ENCODE assay signal across 1 cellular context in the genomic region with DNA sequence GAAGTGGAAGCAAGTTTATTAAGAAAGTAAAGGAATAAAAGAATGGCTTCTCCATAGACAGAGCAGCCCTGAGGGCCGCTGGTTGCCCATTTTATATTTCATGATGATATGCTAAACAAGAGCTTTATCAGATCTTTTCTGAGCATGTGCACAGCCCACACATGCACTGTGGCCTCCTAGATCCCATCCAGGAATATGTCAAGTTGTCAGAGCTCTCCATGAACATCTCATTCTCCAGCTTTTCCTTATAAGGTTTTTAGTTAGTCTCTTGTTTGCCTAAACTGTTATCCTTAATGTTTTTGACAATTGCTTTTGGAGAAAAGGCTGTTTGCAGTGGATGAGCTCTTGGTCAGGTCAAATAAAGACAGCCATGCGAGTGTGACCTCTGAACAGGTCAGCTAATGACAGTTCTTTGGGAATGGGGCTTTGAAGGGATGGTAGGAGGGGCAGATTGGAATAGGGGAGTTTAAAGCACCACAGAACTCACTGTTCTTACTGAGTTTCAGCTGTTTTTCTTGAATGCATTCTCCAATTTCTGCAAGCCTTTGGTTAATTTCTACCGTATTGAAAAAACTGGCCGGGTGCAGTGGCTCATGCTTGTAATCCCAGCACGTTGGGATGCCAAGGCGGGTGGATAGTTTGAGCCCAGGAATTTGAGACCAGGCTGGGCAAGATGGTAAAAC.
TF ChIP-seq lines count a peak whose summit lies in the region.

No MANE protein-coding gene starts in this region.

TF ChIP-seq in GM23338, 12 proteins besides CTCF, POLR2A, EP300 and RAD21:
- TF ChIP-seq CREB1 (CRISPR knock-in tag; IDR thresholded peaks at IDR 0.05; ENCODE audit: low read depth) (no peak), ZNF331 (CRISPR knock-in tag; IDR thresholded peaks at IDR 0.05; ENCODE audit: low read depth) (no peak), STAT1 (IDR thresholded peaks at IDR 0.05; ENCODE audit: unreplicated experiment) (no peak)
- TF ChIP-seq, protein P1, sequence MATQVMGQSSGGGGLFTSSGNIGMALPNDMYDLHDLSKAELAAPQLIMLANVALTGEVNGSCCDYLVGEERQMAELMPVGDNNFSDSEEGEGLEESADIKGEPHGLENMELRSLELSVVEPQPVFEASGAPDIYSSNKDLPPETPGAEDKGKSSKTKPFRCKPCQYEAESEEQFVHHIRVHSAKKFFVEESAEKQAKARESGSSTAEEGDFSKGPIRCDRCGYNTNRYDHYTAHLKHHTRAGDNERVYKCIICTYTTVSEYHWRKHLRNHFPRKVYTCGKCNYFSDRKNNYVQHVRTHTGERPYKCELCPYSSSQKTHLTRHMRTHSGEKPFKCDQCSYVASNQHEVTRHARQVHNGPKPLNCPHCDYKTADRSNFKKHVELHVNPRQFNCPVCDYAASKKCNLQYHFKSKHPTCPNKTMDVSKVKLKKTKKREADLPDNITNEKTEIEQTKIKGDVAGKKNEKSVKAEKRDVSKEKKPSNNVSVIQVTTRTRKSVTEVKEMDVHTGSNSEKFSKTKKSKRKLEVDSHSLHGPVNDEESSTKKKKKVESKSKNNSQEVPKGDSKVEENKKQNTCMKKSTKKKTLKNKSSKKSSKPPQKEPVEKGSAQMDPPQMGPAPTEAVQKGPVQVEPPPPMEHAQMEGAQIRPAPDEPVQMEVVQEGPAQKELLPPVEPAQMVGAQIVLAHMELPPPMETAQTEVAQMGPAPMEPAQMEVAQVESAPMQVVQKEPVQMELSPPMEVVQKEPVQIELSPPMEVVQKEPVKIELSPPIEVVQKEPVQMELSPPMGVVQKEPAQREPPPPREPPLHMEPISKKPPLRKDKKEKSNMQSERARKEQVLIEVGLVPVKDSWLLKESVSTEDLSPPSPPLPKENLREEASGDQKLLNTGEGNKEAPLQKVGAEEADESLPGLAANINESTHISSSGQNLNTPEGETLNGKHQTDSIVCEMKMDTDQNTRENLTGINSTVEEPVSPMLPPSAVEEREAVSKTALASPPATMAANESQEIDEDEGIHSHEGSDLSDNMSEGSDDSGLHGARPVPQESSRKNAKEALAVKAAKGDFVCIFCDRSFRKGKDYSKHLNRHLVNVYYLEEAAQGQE (IDR thresholded peaks at IDR 0.05; ENCODE audit: unreplicated experiment), result no peak
- TF ChIP-seq, protein P2, sequence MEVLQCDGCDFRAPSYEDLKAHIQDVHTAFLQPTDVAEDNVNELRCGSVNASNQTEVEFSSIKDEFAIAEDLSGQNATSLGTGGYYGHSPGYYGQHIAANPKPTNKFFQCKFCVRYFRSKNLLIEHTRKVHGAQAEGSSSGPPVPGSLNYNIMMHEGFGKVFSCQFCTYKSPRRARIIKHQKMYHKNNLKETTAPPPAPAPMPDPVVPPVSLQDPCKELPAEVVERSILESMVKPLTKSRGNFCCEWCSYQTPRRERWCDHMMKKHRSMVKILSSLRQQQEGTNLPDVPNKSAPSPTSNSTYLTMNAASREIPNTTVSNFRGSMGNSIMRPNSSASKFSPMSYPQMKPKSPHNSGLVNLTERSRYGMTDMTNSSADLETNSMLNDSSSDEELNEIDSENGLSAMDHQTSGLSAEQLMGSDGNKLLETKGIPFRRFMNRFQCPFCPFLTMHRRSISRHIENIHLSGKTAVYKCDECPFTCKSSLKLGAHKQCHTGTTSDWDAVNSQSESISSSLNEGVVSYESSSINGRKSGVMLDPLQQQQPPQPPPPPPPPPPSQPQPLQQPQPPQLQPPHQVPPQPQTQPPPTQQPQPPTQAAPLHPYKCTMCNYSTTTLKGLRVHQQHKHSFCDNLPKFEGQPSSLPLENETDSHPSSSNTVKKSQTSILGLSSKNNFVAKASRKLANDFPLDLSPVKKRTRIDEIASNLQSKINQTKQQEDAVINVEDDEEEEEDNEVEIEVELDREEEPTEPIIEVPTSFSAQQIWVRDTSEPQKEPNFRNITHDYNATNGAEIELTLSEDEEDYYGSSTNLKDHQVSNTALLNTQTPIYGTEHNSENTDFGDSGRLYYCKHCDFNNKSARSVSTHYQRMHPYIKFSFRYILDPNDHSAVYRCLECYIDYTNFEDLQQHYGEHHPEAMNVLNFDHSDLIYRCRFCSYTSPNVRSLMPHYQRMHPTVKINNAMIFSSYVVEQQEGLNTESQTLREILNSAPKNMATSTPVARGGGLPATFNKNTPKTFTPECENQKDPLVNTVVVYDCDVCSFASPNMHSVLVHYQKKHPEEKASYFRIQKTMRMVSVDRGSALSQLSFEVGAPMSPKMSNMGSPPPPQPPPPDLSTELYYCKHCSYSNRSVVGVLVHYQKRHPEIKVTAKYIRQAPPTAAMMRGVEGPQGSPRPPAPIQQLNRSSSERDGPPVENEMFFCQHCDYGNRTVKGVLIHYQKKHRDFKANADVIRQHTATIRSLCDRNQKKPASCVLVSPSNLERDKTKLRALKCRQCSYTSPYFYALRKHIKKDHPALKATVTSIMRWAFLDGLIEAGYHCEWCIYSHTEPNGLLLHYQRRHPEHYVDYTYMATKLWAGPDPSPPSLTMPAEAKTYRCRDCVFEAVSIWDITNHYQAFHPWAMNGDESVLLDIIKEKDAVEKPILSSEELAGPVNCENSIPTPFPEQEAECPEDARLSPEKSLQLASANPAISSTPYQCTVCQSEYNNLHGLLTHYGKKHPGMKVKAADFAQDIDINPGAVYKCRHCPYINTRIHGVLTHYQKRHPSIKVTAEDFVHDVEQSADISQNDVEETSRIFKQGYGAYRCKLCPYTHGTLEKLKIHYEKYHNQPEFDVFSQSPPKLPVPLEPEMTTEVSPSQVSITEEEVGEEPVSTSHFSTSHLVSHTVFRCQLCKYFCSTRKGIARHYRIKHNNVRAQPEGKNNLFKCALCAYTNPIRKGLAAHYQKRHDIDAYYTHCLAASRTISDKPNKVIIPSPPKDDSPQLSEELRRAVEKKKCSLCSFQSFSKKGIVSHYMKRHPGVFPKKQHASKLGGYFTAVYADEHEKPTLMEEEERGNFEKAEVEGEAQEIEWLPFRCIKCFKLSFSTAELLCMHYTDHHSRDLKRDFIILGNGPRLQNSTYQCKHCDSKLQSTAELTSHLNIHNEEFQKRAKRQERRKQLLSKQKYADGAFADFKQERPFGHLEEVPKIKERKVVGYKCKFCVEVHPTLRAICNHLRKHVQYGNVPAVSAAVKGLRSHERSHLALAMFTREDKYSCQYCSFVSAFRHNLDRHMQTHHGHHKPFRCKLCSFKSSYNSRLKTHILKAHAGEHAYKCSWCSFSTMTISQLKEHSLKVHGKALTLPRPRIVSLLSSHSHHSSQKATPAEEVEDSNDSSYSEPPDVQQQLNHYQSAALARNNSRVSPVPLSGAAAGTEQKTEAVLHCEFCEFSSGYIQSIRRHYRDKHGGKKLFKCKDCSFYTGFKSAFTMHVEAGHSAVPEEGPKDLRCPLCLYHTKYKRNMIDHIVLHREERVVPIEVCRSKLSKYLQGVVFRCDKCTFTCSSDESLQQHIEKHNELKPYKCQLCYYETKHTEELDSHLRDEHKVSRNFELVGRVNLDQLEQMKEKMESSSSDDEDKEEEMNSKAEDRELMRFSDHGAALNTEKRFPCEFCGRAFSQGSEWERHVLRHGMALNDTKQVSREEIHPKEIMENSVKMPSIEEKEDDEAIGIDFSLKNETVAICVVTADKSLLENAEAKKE (CRISPR knock-in tag; IDR thresholded peaks at IDR 0.05), result no peak
